20 cellular contexts compared by ENCODE assay signal in the genomic region with DNA sequence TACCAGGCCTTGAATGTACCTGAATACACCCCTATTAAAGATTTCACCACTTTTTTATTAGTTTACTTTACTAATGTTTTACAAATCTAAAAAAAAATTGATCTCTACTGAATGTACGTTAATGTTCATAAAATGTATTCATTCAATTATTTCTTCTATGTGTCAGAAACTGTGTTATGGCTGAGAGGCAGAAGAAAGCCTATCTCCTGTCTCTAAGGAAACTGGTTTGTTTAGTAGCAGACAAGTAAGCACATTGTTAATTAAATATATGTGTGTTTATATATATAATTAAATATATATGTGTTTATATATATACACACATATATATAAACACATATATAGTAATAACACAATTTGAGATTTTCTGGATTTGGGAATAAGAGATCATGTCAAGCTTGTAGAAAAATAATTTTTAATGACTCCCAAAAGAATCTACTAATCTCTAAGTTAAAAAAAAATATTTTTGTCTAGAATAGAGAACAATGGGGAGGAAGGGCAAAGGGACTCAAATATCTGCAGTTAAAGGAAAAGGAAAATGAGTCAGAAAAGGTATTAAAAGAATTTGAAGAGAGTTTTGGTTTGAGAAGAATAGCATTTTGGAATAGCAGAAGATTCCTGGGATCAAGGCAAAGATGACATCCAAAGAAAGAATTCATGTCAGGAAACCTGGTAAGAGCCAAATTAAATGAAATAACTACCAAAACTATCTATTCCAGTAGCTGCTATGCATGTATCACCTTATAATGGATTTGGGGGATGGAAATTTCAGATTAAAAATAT.
"Had no signal": no experiment of that assay in that cellular context is flagged by ENCODE, and none has a peak within 500 bp of the region (broad histone marks: within the 10 kb centered on the region; RNA-seq: fewer than 3 reads in every experiment).

No MANE protein-coding gene starts in this region.

- H3K36me3 ChIP-seq: gastrocnemius medialis, neural progenitor cell, ovary had no signal

- H3K4me3 Mint-ChIP-seq: activated CD4-positive, alpha-beta T cell treated with anti-CD3 and anti-CD28 coated beads for 36 hours; activated CD8-positive, alpha-beta T cell treated with anti-CD3 and anti-CD28 coated beads for 36 hours; activated naive CD4-positive, alpha-beta T cell treated with anti-CD3 and anti-CD28 coated beads, Interleukin-2, amount 50 U/mL, for 24 hours; naive B cell; neural progenitor cell had no signal

- H3K4me3 ChIP-seq: coronary artery, gastrocnemius medialis, neural progenitor cell, ovary had no signal

- H3K9me3 Mint-ChIP-seq: neural progenitor cell had no signal

- H3K27ac ChIP-seq: coronary artery, epithelial cell of prostate, gastrocnemius medialis, neural progenitor cell, ovary had no signal

- H3K9ac ChIP-seq: neural progenitor cell had no signal

- H3K4me2 ChIP-seq: neural progenitor cell had no signal

- H3K4me1 ChIP-seq: gastrocnemius medialis, neural progenitor cell had no signal

- H3K36me3 Mint-ChIP-seq: neural progenitor cell had no signal

- DNase-seq: activated CD4-positive, alpha-beta T cell treated with anti-CD3 and anti-CD28 coated beads for 36 hours; activated CD8-positive, alpha-beta memory T cell treated with anti-CD3 and anti-CD28 coated beads, Interleukin-2, amount 50 U/mL, for 4 hours; activated CD8-positive, alpha-beta T cell treated with anti-CD3 and anti-CD28 coated beads for 36 hours; activated effector memory CD4-positive, alpha-beta T cell treated with anti-CD3 and anti-CD28 coated beads, Interleukin-2, amount 50 U/mL, for 16 hours; activated T-cell treated with anti-CD3 and anti-CD28 coated beads, Interleukin-2, amount 50 U/mL, for 48 hours; central memory CD4-positive, alpha-beta T cell; effector CD8-positive, alpha-beta T cell; gastrocnemius medialis; mammary epithelial cell; naive B cell; ovary; stimulated activated CD4-positive, alpha-beta T cell treated with anti-CD3 and anti-CD28 coated beads, Interleukin-4, amount 100 ng/mL, for 1 hour; stimulated activated naive CD4-positive, alpha-beta T cell; substantia nigra; T-helper 2 cell; trophoblast cell had no signal

- H3K4me1 Mint-ChIP-seq: activated CD4-positive, alpha-beta T cell treated with anti-CD3 and anti-CD28 coated beads for 36 hours; naive B cell; neural progenitor cell had no signal

- H2AFZ ChIP-seq: neural progenitor cell had no signal

- ATAC-seq: activated CD4-positive, alpha-beta T cell treated with anti-CD3 and anti-CD28 coated beads for 36 hours; activated CD8-positive, alpha-beta T cell treated with anti-CD3 and anti-CD28 coated beads for 36 hours; gastrocnemius medialis had no signal

- H3K27me3 ChIP-seq: gastrocnemius medialis, neural progenitor cell, ovary had no signal

- H3K27ac Mint-ChIP-seq: activated CD4-positive, alpha-beta T cell treated with anti-CD3 and anti-CD28 coated beads for 36 hours; activated CD8-positive, alpha-beta T cell treated with anti-CD3 and anti-CD28 coated beads for 36 hours; activated naive CD4-positive, alpha-beta T cell treated with anti-CD3 and anti-CD28 coated beads, Interleukin-2, amount 50 U/mL, for 24 hours; naive B cell; neural progenitor cell had no signal

- H3K9me3 ChIP-seq: gastrocnemius medialis, ovary had no signal
